12 cellular contexts compared by ENCODE assay signal in genomic region chr12:52867636-52868035, GRCh38. TPM values are rescaled to one million over a fixed set of nuclear protein-coding genes. Genes with fewer than 3 reads are reported as not detected.
A peak's percentile ranks its signal among the peaks of the same experiment; 100 is the strongest.
DNase-seq lines count a peak whose midpoint lies in the region; ATAC-seq and TF ChIP-seq lines count a peak whose summit lies in the region.
"Had no signal": no experiment of that assay in that cellular context is flagged by ENCODE, and none has a peak within 500 bp of the region (broad histone marks: within the 10 kb centered on the region; RNA-seq: fewer than 3 reads in every experiment).

No MANE protein-coding gene starts in this region.

- H3K27ac ChIP-seq in left lung: no peak overlapping the region
- H3K27ac ChIP-seq in tibial artery: no peak overlapping the region

- intact Hi-C loops in activated CD4-positive, alpha-beta T cell treated with anti-CD3 and anti-CD28 coated beads, Interleukin-2, amount 10 ng/mL, durations not matched to agents 24 days and 14 days (cut with micrococcal nuclease): no loop called here
- intact Hi-C loops in left lung (cut with DNase I) (loop anchor here in 1 of 2 donors (5.0 kb wide), 1 partner anchor 490 kb away; no protein-coding TSS in a partner anchor), tibial artery (cut with DNase I; ENCODE audit: low total_unique reads) (no loop called here)

- no peak overlapping the region for H3K4me3 ChIP-seq in left lung
- no peak overlapping the region for H3K4me3 ChIP-seq in tibial artery

- H3K4me1 Mint-ChIP-seq in activated CD4-positive, alpha-beta T cell treated with anti-CD3 and anti-CD28 coated beads, Interleukin-2, amount 10 ng/mL, durations not matched to agents 24 days and 14 days: peaks cover 17% of the 10 kb centered on the region
- peaks cover 22% of the 10 kb centered on the region for H3K4me1 Mint-ChIP-seq in activated T-cell treated with anti-CD3 and anti-CD28 coated beads, Interleukin-2, amount 50 U/mL, for 24 hours (ENCODE audit: low read depth)

- H3K27me3 Mint-ChIP-seq in activated CD4-positive, alpha-beta T cell treated with anti-CD3 and anti-CD28 coated beads, Interleukin-2, amount 10 ng/mL, durations not matched to agents 24 days and 14 days: no peaks in the 10 kb centered on the region
- H3K27me3 Mint-ChIP-seq in activated T-cell treated with anti-CD3 and anti-CD28 coated beads, Interleukin-2, amount 50 U/mL, for 24 hours: no peaks in the 10 kb centered on the region
- H3K27me3 Mint-ChIP-seq: effector memory CD8-positive, alpha-beta T cell had no signal

- no peak overlapping the region for H3K27ac Mint-ChIP-seq in activated CD4-positive, alpha-beta T cell treated with anti-CD3 and anti-CD28 coated beads, Interleukin-2, amount 10 ng/mL, durations not matched to agents 24 days and 14 days
- no peak overlapping the region for H3K27ac Mint-ChIP-seq in activated T-cell treated with anti-CD3 and anti-CD28 coated beads, Interleukin-2, amount 50 U/mL, for 24 hours

- peaks cover 7 to 27% of the 10 kb centered on the region in 2 donors for H3K4me1 ChIP-seq in left lung
- H3K4me1 ChIP-seq in tibial artery: peaks cover 0 to 26% (median 10%) of the 10 kb centered on the region in 4 donors

- H3K36me3 ChIP-seq in left lung (no peaks in the 10 kb centered on the region), tibial artery (no peaks in the 10 kb centered on the region)

- H3K9me3 Mint-ChIP-seq in activated CD4-positive, alpha-beta T cell treated with anti-CD3 and anti-CD28 coated beads, Interleukin-2, amount 10 ng/mL, durations not matched to agents 24 days and 14 days: no peaks in the 10 kb centered on the region
- H3K9me3 Mint-ChIP-seq in activated T-cell treated with anti-CD3 and anti-CD28 coated beads, Interleukin-2, amount 50 U/mL, for 24 hours: no peaks in the 10 kb centered on the region
- H3K9me3 Mint-ChIP-seq: effector memory CD8-positive, alpha-beta T cell had no signal

- H3K9me3 ChIP-seq in left lung (no peaks in the 10 kb centered on the region), tibial artery (no peaks in the 10 kb centered on the region)

- DNase-seq in activated CD4-positive, alpha-beta T cell treated with anti-CD3 and anti-CD28 coated beads for 4 hours: peak; percentile 46 to 51
- DNase-seq in activated CD4-positive, alpha-beta T cell treated with anti-CD3 and anti-CD28 coated beads, Interleukin-2, amount 10 ng/mL, durations not matched to agents 24 days and 14 days: no peak
- peak; percentile 51 for DNase-seq in activated T-cell treated with anti-CD3 and anti-CD28 coated beads, Interleukin-2, amount 50 U/mL, for 24 hours
- peak; percentile 73 to 84 for DNase-seq in left lung
- peak; percentile 74 to 75 for DNase-seq in tibial artery
- DNase-seq in NCI-H345 (lab: John Stamatoyannopoulos, UW): no peak
- no peak for DNase-seq in DMS53 treated with DMSO at 0.1 percent for 48 hours (lab: John Stamatoyannopoulos, UW; ENCODE audit: unreplicated experiment)
- DNase-seq: effector memory CD8-positive, alpha-beta T cell; NCI-H226 had no signal

- ATAC-seq in left lung (peak; percentile 50), GM19351 (IDR thresholded peaks at IDR 0.05; ENCODE audit: unreplicated experiment) (no peak)
- ATAC-seq: effector memory CD8-positive, alpha-beta T cell had no signal

- H3K4me3 Mint-ChIP-seq in activated CD4-positive, alpha-beta T cell treated with anti-CD3 and anti-CD28 coated beads, Interleukin-2, amount 10 ng/mL, durations not matched to agents 24 days and 14 days: no peak overlapping the region
- no peak overlapping the region for H3K4me3 Mint-ChIP-seq in activated T-cell treated with anti-CD3 and anti-CD28 coated beads, Interleukin-2, amount 50 U/mL, for 24 hours

- no peaks in the 10 kb centered on the region for H3K36me3 Mint-ChIP-seq in activated CD4-positive, alpha-beta T cell treated with anti-CD3 and anti-CD28 coated beads, Interleukin-2, amount 10 ng/mL, durations not matched to agents 24 days and 14 days (ENCODE audit: low read depth)
- H3K36me3 Mint-ChIP-seq in activated T-cell treated with anti-CD3 and anti-CD28 coated beads, Interleukin-2, amount 50 U/mL, for 24 hours (ENCODE audit: low read depth): no peaks in the 10 kb centered on the region

- TF ChIP-seq CTCF in left lung (IDR thresholded peaks at IDR 0.05) (no peak), tibial artery (IDR thresholded peaks at IDR 0.05) (no peak)

- H3K27me3 ChIP-seq in left lung (no peaks in the 10 kb centered on the region), tibial artery (no peaks in the 10 kb centered on the region)

RNA-seq across cellular contexts. Expression of gene KRT78, which starts 18.8 kb away (rescaled TPM):
- total RNA-seq in activated CD4-positive, alpha-beta T cell treated with anti-CD3 and anti-CD28 coated beads, Interleukin-2, amount 10 ng/mL, durations not matched to agents 24 days and 14 days: not detected in 2 replicates
- total RNA-seq in left lung: not detected
- total RNA-seq: activated CD8-positive, alpha-beta memory T cell treated with anti-CD3 and anti-CD28 coated beads for 36 hours; liver had no signal

RNA-seq across cellular contexts. Expression of gene KRT79, which starts 33.5 kb away (rescaled TPM):
- total RNA-seq in activated CD4-positive, alpha-beta T cell treated with anti-CD3 and anti-CD28 coated beads, Interleukin-2, amount 10 ng/mL, durations not matched to agents 24 days and 14 days: 0.33 TPM in 1 of 2 replicates, not detected in the other
- total RNA-seq in left lung: under 1 TPM; 0.32 to 0.58 TPM
- total RNA-seq: liver had no signal

RNA-seq across cellular contexts. Expression of gene KRT8, which starts 37.2 kb away (rescaled TPM):
- total RNA-seq in activated CD4-positive, alpha-beta T cell treated with anti-CD3 and anti-CD28 coated beads, Interleukin-2, amount 10 ng/mL, durations not matched to agents 24 days and 14 days: 0.51 TPM in 1 of 2 replicates, not detected in the other
- total RNA-seq in left lung: 1,000 to 10,000 TPM in 1 of 2 donors, 100 to 1,000 TPM in 1; 583 to 1,126 TPM
- total RNA-seq: activated CD8-positive, alpha-beta memory T cell treated with anti-CD3 and anti-CD28 coated beads for 36 hours had no signal

RNA-seq across cellular contexts. Expression of gene KRT4, which starts 53.7 kb away (rescaled TPM):
- total RNA-seq in activated CD4-positive, alpha-beta T cell treated with anti-CD3 and anti-CD28 coated beads, Interleukin-2, amount 10 ng/mL, durations not matched to agents 24 days and 14 days: not detected in 2 replicates
- 1 to 10 TPM in 1 of 2 donors, under 1 TPM in 1; 0.47 to 9.4 TPM for total RNA-seq in left lung
- total RNA-seq: activated CD8-positive, alpha-beta memory T cell treated with anti-CD3 and anti-CD28 coated beads for 36 hours had no signal

Comparison
In these comparisons a context has a peak if more than half of its experiments do, and no peak if none do; other contexts are left out.
1. DNase-seq: peak in activated CD4-positive, alpha-beta T cell treated with anti-CD3 and anti-CD28 coated beads for 4 hours (2 of 2), activated T-cell treated with anti-CD3 and anti-CD28 coated beads, Interleukin-2, amount 50 U/mL, for 24 hours (single experiment), left lung (2 of 2) and tibial artery (2 of 2); none in activated CD4-positive, alpha-beta T cell treated with anti-CD3 and anti-CD28 coated beads, Interleukin-2, amount 10 ng/mL, durations not matched to agents 24 days and 14 days (single experiment), NCI-H345 (single experiment) and DMS53 treated with DMSO at 0.1 percent for 48 hours (single experiment).
2. RNA of gene KRT8, which starts 37.2 kb away (total RNA-seq): 583 to 1,126 TPM in left lung; 0.51 TPM in activated CD4-positive, alpha-beta T cell treated with anti-CD3 and anti-CD28 coated beads, Interleukin-2, amount 10 ng/mL, durations not matched to agents 24 days and 14 days; every median in the first group is over 100 times any median in the second.